In genomic region chr10:68560916-68561691, GRCh38 we compare ENCODE assay signal across 8 cellular contexts.
A peak's percentile ranks its signal among the peaks of the same experiment; 100 is the strongest.
DNase-seq lines count a peak whose midpoint lies in the region; ATAC-seq and TF ChIP-seq lines count a peak whose summit lies in the region.

No MANE protein-coding gene starts in this region.

- peaks cover 6% of the 10 kb centered on the region; the same call in 1 of the 2 replicates for H3K79me2 ChIP-seq in Loucy (ENCODE audit: insufficient read depth, low read length)

- peak overlapping the region; percentile 77 for H3K9ac ChIP-seq in Loucy (ENCODE audit: low read depth, low read length, poor library complexity, severe bottlenecking)
- H3K9ac ChIP-seq in iPS-18a (ENCODE audit: low read length), result peak overlapping the region; percentile 96

- TF ChIP-seq CTCF in Loucy (conservative IDR thresholded peaks at IDR 0.05; ENCODE audit: low read length), result no peak

- H4K20me1 ChIP-seq in Loucy (ENCODE audit: insufficient read depth, low read length, poor library complexity, severe bottlenecking), result peaks cover 8% of the 10 kb centered on the region

- H3K4me2 ChIP-seq in Loucy (ENCODE audit: low read depth, low read length, poor library complexity, severe bottlenecking), result peak overlapping the region; percentile 81

- H2AFZ ChIP-seq in Loucy (ENCODE audit: low read length), result peak overlapping the region; percentile 95

- no peak overlapping the region for H3K27ac ChIP-seq in iPS-18a (ENCODE audit: low read length)
- peak overlapping the region in 10 of 21 experiments; percentile 3 to 82 (median 38) for H3K27ac ChIP-seq in skin epidermis

- H3K36me3 ChIP-seq in Loucy (ENCODE audit: insufficient read depth, low read length), result no peaks in the 10 kb centered on the region
- no peaks in the 10 kb centered on the region for H3K36me3 ChIP-seq in iPS-18a (ENCODE audit: control insufficient read depth, low read depth, low read length)

- H3K9me3 ChIP-seq in Loucy (ENCODE audit: insufficient read depth, low read depth, low read length) (no peaks in the 10 kb centered on the region), iPS-18a (ENCODE audit: control insufficient read depth, low read depth, low read length) (no peaks in the 10 kb centered on the region)

- H3K27me3 ChIP-seq in Loucy (ENCODE audit: insufficient read depth, low read length, poor library complexity, severe bottlenecking) (peaks cover 28% of the 10 kb centered on the region), iPS-18a (ENCODE audit: control insufficient read depth, insufficient read depth, low read length) (no peaks in the 10 kb centered on the region)

- no peaks in the 10 kb centered on the region for H3K9me2 ChIP-seq in Loucy (replicated peaks; ENCODE audit: low read depth, low read length)

- peaks cover 29% of the 10 kb centered on the region for H3K4me1 ChIP-seq in Loucy (ENCODE audit: insufficient read depth, low read length, poor library complexity, severe bottlenecking)
- peaks cover 19% of the 10 kb centered on the region for H3K4me1 ChIP-seq in iPS-18a (ENCODE audit: control insufficient read depth, low read depth, low read length)

- H3K4me3 ChIP-seq in Loucy (ENCODE audit: low read length, poor library complexity, severe bottlenecking), result peak overlapping the region; percentile 87
- peak overlapping the region; percentile 87 for H3K4me3 ChIP-seq in iPS-18a (ENCODE audit: low read length)
- H3K4me3 ChIP-seq in skin epidermis, result peak overlapping the region; percentile 47 to 71 (median 54)

- ATAC-seq in GM21447 (IDR thresholded peaks at IDR 0.05; ENCODE audit: unreplicated experiment), result no peak
- no peak for ATAC-seq in activated CD4-positive, CD25-positive, alpha-beta regulatory T cell treated with anti-CD3 and anti-CD28 coated beads, Interleukin-2, amount 50 U/mL, for 24 hours

- DNase-seq in ELR (ENCODE audit: low read depth) (peak; percentile 60), amniotic epithelial cell (ENCODE audit: low read depth) (peak; percentile 25), CD1c-positive myeloid dendritic cell (ENCODE audit: extremely low spot score) (no peak)

- peaks cover 4% of the 10 kb centered on the region; the same call in 1 of the 2 replicates for H3F3A ChIP-seq in Loucy (ENCODE audit: low read depth)
